In genomic region chr21:32990666-32991065, GRCh38 we compare ENCODE assay signal across 19 cellular contexts. TPM values are rescaled to one million over a fixed set of nuclear protein-coding genes. Genes with fewer than 3 reads are reported as not detected.
DNase-seq lines count a peak whose midpoint lies in the region; ATAC-seq and TF ChIP-seq lines count a peak whose summit lies in the region.
"Had no signal": no experiment of that assay in that cellular context is flagged by ENCODE, and none has a peak within 500 bp of the region (broad histone marks: within the 10 kb centered on the region; RNA-seq: fewer than 3 reads in every experiment).

No MANE protein-coding gene starts in this region.

- no peak overlapping the region for H2AK5ac ChIP-seq in neuronal stem cell (ENCODE audit: low read depth, low read length)

- H3K4me1 ChIP-seq in right atrium auricular region (no peaks in the 10 kb centered on the region), esophagus muscularis mucosa (no peaks in the 10 kb centered on the region), neuronal stem cell (ENCODE audit: control insufficient read depth in 2 of 2, insufficient read depth in 1 of 2, low read depth in 1 of 2, low read length in 2 of 2) (peaks cover 0 to 11% of the 10 kb centered on the region in 2 donors), esophagus squamous epithelium (no peaks in the 10 kb centered on the region)
- H3K4me1 ChIP-seq: HAP-1 had no signal

- no peaks in the 10 kb centered on the region for H3K79me1 ChIP-seq in neuronal stem cell (ENCODE audit: low read depth, low read length)

- no peak overlapping the region for H2BK12ac ChIP-seq in neuronal stem cell (ENCODE audit: low read length)

- no peak overlapping the region for H2AFZ ChIP-seq in neuronal stem cell (ENCODE audit: low read length)

- no peak for ATAC-seq in Right ventricle myocardium superior (ENCODE audit: poor library complexity)
- no peak for ATAC-seq in HG03045 (IDR thresholded peaks at IDR 0.05; ENCODE audit: unreplicated experiment)

- H3K36me3 Mint-ChIP-seq in activated T-helper 2 cell treated with anti-CD3 and anti-CD28 coated beads, Interferon-gamma antibody, Interleukin-2, Interleukin-4, amounts not matched to agents 10 μg/mL and 5 μg/mL and 100 μg/mL, durations not matched to agents 14 hours and 24 hours and 36 hours (ENCODE audit: low read depth) = no peaks in the 10 kb centered on the region
- H3K36me3 Mint-ChIP-seq: CD4-positive, alpha-beta memory T cell had no signal

- TF ChIP-seq POLR2A in esophagus muscularis mucosa (IDR thresholded peaks at IDR 0.05; ENCODE audit: low read depth) (no peak), esophagus squamous epithelium (IDR thresholded peaks at IDR 0.05) (no peak)

- 69% methylated on average over 6 of the region's 6 CpGs for WGBS in esophagus muscularis mucosa
- WGBS in neuronal stem cell (ENCODE audit: extremely low coverage in 2 of 2, insufficient read length in 2 of 2, insufficient replicate concordance in 1 of 2), 2 donors = no CpG with 5 or more reads among the region's 6 CpGs
- WGBS in esophagus squamous epithelium, 2 donors = 37 to 62% methylated on average over 5 of the region's 6 CpGs

- intact Hi-C loops in Right ventricle myocardium superior (cut with DNase I) = no loop called here
- intact Hi-C loops in esophagus muscularis mucosa (cut with DNase I) = no loop called here
- intact Hi-C loops in activated T-helper 2 cell treated with anti-CD3 and anti-CD28 coated beads, Interferon-gamma antibody, Interleukin-2, Interleukin-4, amounts not matched to agents 10 μg/mL and 5 μg/mL and 100 μg/mL, durations not matched to agents 14 hours and 24 hours and 36 hours (cut with micrococcal nuclease) = no loop called here
- intact Hi-C loops in esophagus squamous epithelium (cut with DNase I) = no loop called here

- H3K4me3 ChIP-seq in right atrium auricular region = no peak overlapping the region
- H3K4me3 ChIP-seq in esophagus muscularis mucosa = no peak overlapping the region
- no peak overlapping the region for H3K4me3 ChIP-seq in neuronal stem cell (ENCODE audit: low read length in 2 of 2)
- H3K4me3 ChIP-seq in esophagus squamous epithelium = no peak overlapping the region
- H3K4me3 ChIP-seq: HAP-1 had no signal

- H3K18ac ChIP-seq in neuronal stem cell (ENCODE audit: low read length) = peak overlapping the region; percentile 73

- no peak overlapping the region for H2BK5ac ChIP-seq in neuronal stem cell (ENCODE audit: low read length)

- TF ChIP-seq CTCF in right atrium auricular region (IDR thresholded peaks at IDR 0.05) = no peak
- no peak for TF ChIP-seq CTCF in esophagus muscularis mucosa (IDR thresholded peaks at IDR 0.05)
- TF ChIP-seq CTCF in esophagus squamous epithelium (IDR thresholded peaks at IDR 0.05) = no peak

- no peak overlapping the region for H3K9ac ChIP-seq in neuronal stem cell (ENCODE audit: low read depth, low read length, poor library complexity)

- H4K8ac ChIP-seq in neuronal stem cell (ENCODE audit: low read depth, low read length) = no peak overlapping the region

- H3K23ac ChIP-seq in neuronal stem cell (ENCODE audit: low read depth, low read length, poor library complexity) = no peak overlapping the region

- no peak overlapping the region for H3K14ac ChIP-seq in neuronal stem cell (ENCODE audit: low read length)

- no peak overlapping the region for H2BK15ac ChIP-seq in neuronal stem cell (ENCODE audit: low read length)

- H2BK120ac ChIP-seq in neuronal stem cell (ENCODE audit: low read depth, low read length) = no peak overlapping the region

- H3K27me3 Mint-ChIP-seq in activated T-helper 2 cell treated with anti-CD3 and anti-CD28 coated beads, Interferon-gamma antibody, Interleukin-2, Interleukin-4, amounts not matched to agents 10 μg/mL and 5 μg/mL and 100 μg/mL, durations not matched to agents 14 hours and 24 hours and 36 hours (ENCODE audit: low read depth) = peaks cover 40% of the 10 kb centered on the region

- no peak overlapping the region for H4K91ac ChIP-seq in neuronal stem cell (ENCODE audit: low read depth, low read length, poor library complexity)

- H3K4ac ChIP-seq in neuronal stem cell (ENCODE audit: low read length) = no peak overlapping the region

- no peaks in the 10 kb centered on the region for H3K36me3 ChIP-seq in right atrium auricular region
- no peaks in the 10 kb centered on the region for H3K36me3 ChIP-seq in esophagus muscularis mucosa
- no peaks in the 10 kb centered on the region for H3K36me3 ChIP-seq in neuronal stem cell (replicated peaks in 1 of 2; ENCODE audit: control insufficient read depth in 2 of 2, insufficient read depth in 2 of 2, low read length in 2 of 2)
- no peaks in the 10 kb centered on the region for H3K36me3 ChIP-seq in esophagus squamous epithelium
- H3K36me3 ChIP-seq: HAP-1 had no signal

- no peaks in the 10 kb centered on the region for H3K9me3 Mint-ChIP-seq in activated T-helper 2 cell treated with anti-CD3 and anti-CD28 coated beads, Interferon-gamma antibody, Interleukin-2, Interleukin-4, amounts not matched to agents 10 μg/mL and 5 μg/mL and 100 μg/mL, durations not matched to agents 14 hours and 24 hours and 36 hours
- H3K9me3 Mint-ChIP-seq: HFFc6 had no signal

- H3K9me3 ChIP-seq in right atrium auricular region (no peaks in the 10 kb centered on the region), esophagus muscularis mucosa (peaks cover 0 to 9% (median 0%) of the 10 kb centered on the region in 4 donors), neuronal stem cell (replicated peaks in 1 of 2; ENCODE audit: control insufficient read depth in 2 of 2, insufficient read depth in 1 of 2, low read depth in 1 of 2, low read length in 2 of 2) (peaks cover 0 to 1% of the 10 kb centered on the region in 2 donors), esophagus squamous epithelium (no peaks in the 10 kb centered on the region)
- H3K9me3 ChIP-seq: HAP-1 had no signal

- H3K4me2 ChIP-seq in neuronal stem cell (ENCODE audit: insufficient read depth, low read length, poor library complexity, severe bottlenecking) = no peak overlapping the region

- no peak overlapping the region for H3K27ac ChIP-seq in right atrium auricular region
- no peak overlapping the region for H3K27ac ChIP-seq in esophagus muscularis mucosa (replicated peaks in 1 of 4)
- no peak overlapping the region for H3K27ac ChIP-seq in neuronal stem cell (replicated peaks; ENCODE audit: low read length)
- H3K27ac ChIP-seq in esophagus squamous epithelium = no peak overlapping the region

- peak; percentile 48 for DNase-seq in right atrium auricular region (ENCODE audit: low spot score)
- no peak for DNase-seq in Right ventricle myocardium superior
- peak; percentile 83 for DNase-seq in esophagus muscularis mucosa (ENCODE audit: extremely low spot score)
- no peak for DNase-seq in neuronal stem cell (ENCODE audit: low spot score)
- no peak for DNase-seq in activated T-helper 2 cell treated with anti-CD3 and anti-CD28 coated beads, Interferon-gamma antibody, Interleukin-2, Interleukin-4, amounts not matched to agents 10 μg/mL and 5 μg/mL and 100 μg/mL, durations not matched to agents 14 hours and 24 hours and 36 hours (ENCODE audit: low spot score)
- no peak for DNase-seq in esophagus squamous epithelium (lab: John Stamatoyannopoulos, UW)
- DNase-seq: C1 segment of cervical spinal cord; Calu3; CD4-positive, alpha-beta memory T cell; DMS53; DMS79 treated with DMSO at 0.1 percent for 48 hours; GF-D8; GOT3; HFFc6 had no signal

- no peaks in the 10 kb centered on the region for H3K4me1 Mint-ChIP-seq in activated T-helper 2 cell treated with anti-CD3 and anti-CD28 coated beads, Interferon-gamma antibody, Interleukin-2, Interleukin-4, amounts not matched to agents 10 μg/mL and 5 μg/mL and 100 μg/mL, durations not matched to agents 14 hours and 24 hours and 36 hours (ENCODE audit: low read depth)
- H3K4me1 Mint-ChIP-seq: CD4-positive, alpha-beta memory T cell had no signal

- TF ChIP-seq EP300 in esophagus muscularis mucosa (IDR thresholded peaks at IDR 0.05) = no peak

- no peak overlapping the region for H3K4me3 Mint-ChIP-seq in activated T-helper 2 cell treated with anti-CD3 and anti-CD28 coated beads, Interferon-gamma antibody, Interleukin-2, Interleukin-4, amounts not matched to agents 10 μg/mL and 5 μg/mL and 100 μg/mL, durations not matched to agents 14 hours and 24 hours and 36 hours (ENCODE audit: low read depth)
- H3K4me3 Mint-ChIP-seq: CD4-positive, alpha-beta memory T cell; HFFc6 had no signal

- H3K27me3 ChIP-seq in right atrium auricular region (no peaks in the 10 kb centered on the region), esophagus muscularis mucosa (peaks cover 0 to 44% (median 0%) of the 10 kb centered on the region in 4 donors), neuronal stem cell (ENCODE audit: control insufficient read depth in 3 of 3, insufficient read depth in 3 of 3, low read depth in 1 of 3, low read length in 3 of 3) (peaks cover 0 to 15% (median 2%) of the 10 kb centered on the region in 3 experiments), esophagus squamous epithelium (peaks cover 0 to 51% (median 0%) of the 10 kb centered on the region in 4 donors)

- H3K27ac Mint-ChIP-seq in activated T-helper 2 cell treated with anti-CD3 and anti-CD28 coated beads, Interferon-gamma antibody, Interleukin-2, Interleukin-4, amounts not matched to agents 10 μg/mL and 5 μg/mL and 100 μg/mL, durations not matched to agents 14 hours and 24 hours and 36 hours = no peak overlapping the region
- H3K27ac Mint-ChIP-seq: CD4-positive, alpha-beta memory T cell; HFFc6 had no signal

RNA-seq across cellular contexts. Expression of gene OLIG2, which starts 35.1 kb away (rescaled TPM):
- total RNA-seq in right atrium auricular region = not detected
- not detected for total RNA-seq in Right ventricle myocardium superior
- not detected for total RNA-seq in esophagus muscularis mucosa
- polyA plus RNA-seq in neuronal stem cell (2013, experiment 1 of 2) = 0.70 TPM
- 0.61 TPM for polyA plus RNA-seq in neuronal stem cell (2013, experiment 2 of 2)
- not detected in 2 replicates for total RNA-seq in activated T-helper 2 cell treated with anti-CD3 and anti-CD28 coated beads, Interferon-gamma antibody, Interleukin-2, Interleukin-4, amounts not matched to agents 10 μg/mL and 5 μg/mL and 100 μg/mL, durations not matched to agents 14 hours and 24 hours and 36 hours
- not detected for total RNA-seq in esophagus squamous epithelium
- total RNA-seq: A673; Calu3; CD4-positive, alpha-beta memory T cell; G401; HFFc6 had no signal
- polyA plus RNA-seq: BJ; CD4-positive, alpha-beta memory T cell had no signal

Comparison
In these comparisons a context has a peak if more than half of its experiments do, and no peak if none do; other contexts are left out.
1. DNase-seq: peak in right atrium auricular region (single experiment) and esophagus muscularis mucosa (single experiment); none in Right ventricle myocardium superior (single experiment), neuronal stem cell (single experiment), activated T-helper 2 cell treated with anti-CD3 and anti-CD28 coated beads, Interferon-gamma antibody, Interleukin-2, Interleukin-4, amounts not matched to agents 10 μg/mL and 5 μg/mL and 100 μg/mL, durations not matched to agents 14 hours and 24 hours and 36 hours (single experiment) and esophagus squamous epithelium (single experiment).